Comparison of ENCODE assay signal across 8 cellular contexts in the genomic region with DNA sequence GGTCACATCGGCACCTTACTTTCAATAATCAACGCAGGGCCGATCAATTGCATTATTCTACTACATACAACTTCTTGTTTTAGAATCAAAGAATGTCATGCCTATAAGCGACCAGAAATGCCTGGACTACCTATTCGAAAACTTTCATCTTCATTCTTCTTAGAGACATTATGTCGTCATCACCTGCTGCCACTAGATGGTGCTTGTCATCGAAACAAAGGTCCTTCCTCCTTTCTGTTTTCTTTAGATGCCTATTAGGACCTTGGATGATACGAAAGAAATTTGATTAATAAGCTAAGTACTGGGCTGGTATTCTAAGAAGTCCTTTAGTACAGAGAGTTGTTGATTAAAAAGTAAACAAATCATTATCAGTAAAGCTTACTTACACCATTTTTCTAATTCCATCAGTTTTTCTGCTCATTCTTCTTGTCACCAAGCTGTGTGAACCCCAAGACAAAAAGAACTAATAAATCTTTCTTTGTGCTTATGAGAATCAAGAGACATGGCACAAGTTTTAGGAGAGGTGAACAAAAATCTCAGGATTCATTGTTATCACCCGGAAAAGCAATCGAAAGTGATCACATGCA.
DNase-seq lines count a peak whose midpoint lies in the region; ATAC-seq, FAIRE-seq and TF ChIP-seq lines count a peak whose summit lies in the region.

No MANE protein-coding gene starts in this region.

- no peaks in the 10 kb centered on the region for H3K4me1 ChIP-seq in IMR-90 (ENCODE audit: control insufficient read depth, insufficient read depth, low read length)

- no peak for ATAC-seq in activated T-cell treated with anti-CD3 and anti-CD28 coated beads, Interleukin-2, amount 50 U/mL, for 4 hours
- ATAC-seq in GM21619 (IDR thresholded peaks at IDR 0.05; ENCODE audit: unreplicated experiment), result peak; percentile 75
- ATAC-seq in IMR-90 (ENCODE audit: low read depth), result no peak
- peak; percentile 22 for ATAC-seq in left lobe of liver
- peak; percentile 29 for ATAC-seq in stimulated activated naive CD8-positive, alpha-beta T cell treated with anti-CD3 and anti-CD28 coated beads, Interleukin-15, amount 100 ng/mL, for 72 hours

- peak; percentile 66 for TF ChIP-seq CTCF in IMR-90 (conservative IDR thresholded peaks at IDR 0.05; ENCODE audit: low read depth, low read length)
- peak; percentile 75 for TF ChIP-seq CTCF in RWPE1 (conservative IDR thresholded peaks at IDR 0.05; ENCODE audit: low read depth)
- TF ChIP-seq CTCF in bronchial epithelial cell (IDR thresholded peaks at IDR 0.05; ENCODE audit: insufficient read depth, low read length, severe bottlenecking), result peak; percentile 66

- DNase-seq in activated T-cell treated with anti-CD3 and anti-CD28 coated beads, Interleukin-2, amount 50 U/mL, for 4 hours, result peak; percentile 23
- DNase-seq in activated T-cell treated with anti-CD3 and anti-CD28 coated beads for 4 hours (no peak), IMR-90 (peak; percentile 75), RWPE1 (ENCODE audit: low spot score) (peak; percentile 42), bronchial epithelial cell (ENCODE audit: low read depth) (peak; percentile 65), left lobe of liver (ENCODE audit: low spot score) (peak; percentile 56)
- DNase-seq in stimulated activated naive CD8-positive, alpha-beta T cell treated with anti-CD3 and anti-CD28 coated beads, Interleukin-15, amount 100 ng/mL, for 72 hours, result peak; percentile 10 to 29

- H3K23ac ChIP-seq in IMR-90 (ENCODE audit: low read depth, low read length), result no peak overlapping the region

- peak; percentile 70 for TF ChIP-seq RAD21 in IMR-90 (IDR thresholded peaks at IDR 0.05; ENCODE audit: low read length)

- peaks cover 3% of the 10 kb centered on the region; the same call in 1 of the 2 replicates for H4K20me1 ChIP-seq in IMR-90 (ENCODE audit: insufficient read depth, low read length)

- TF ChIP-seq POLR2A in IMR-90 (IDR thresholded peaks at IDR 0.05; ENCODE audit: low read depth, low read length), result no peak

- no peak for FAIRE-seq in bronchial epithelial cell (lab: Jason Lieb, UNC)

- H3K4ac ChIP-seq in IMR-90 (ENCODE audit: low read depth, low read length), result no peak overlapping the region

- 60% methylated on average over 3 of the region's 10 CpGs; no CpG with 5 or more reads in 1 of the 2 experiments for WGBS in IMR-90 (ENCODE audit: extremely low coverage in 2 of 2, insufficient read length in 1 of 2), 2 experiments

- H4K8ac ChIP-seq in IMR-90 (ENCODE audit: low read depth in 2 of 2, low read length in 2 of 2), result no peak overlapping the region

- H3K36me3 ChIP-seq in IMR-90 (ENCODE audit: control insufficient read depth, insufficient read depth, low read length) (no peaks in the 10 kb centered on the region; the same call in 1 of the 2 replicates), bronchial epithelial cell (ENCODE audit: control insufficient read depth, insufficient read depth, low read length) (no peaks in the 10 kb centered on the region)

- H4K91ac ChIP-seq in IMR-90 (ENCODE audit: insufficient read depth, low read depth, low read length), result no peak overlapping the region

- no peak overlapping the region for H2BK5ac ChIP-seq in IMR-90 (ENCODE audit: low read depth, low read length, poor library complexity, severe bottlenecking)

- peaks cover 34% of the 10 kb centered on the region for H3K27me3 Mint-ChIP-seq in activated T-cell treated with anti-CD3 and anti-CD28 coated beads, Interleukin-2, amount 50 U/mL, for 4 hours (ENCODE audit: low read depth)
- peaks cover 50% of the 10 kb centered on the region for H3K27me3 Mint-ChIP-seq in stimulated activated naive CD8-positive, alpha-beta T cell treated with anti-CD3 and anti-CD28 coated beads, Interleukin-15, amount 100 ng/mL, for 72 hours

- H3K9me3 Mint-ChIP-seq in activated T-cell treated with anti-CD3 and anti-CD28 coated beads, Interleukin-2, amount 50 U/mL, for 4 hours, result no peaks in the 10 kb centered on the region
- no peaks in the 10 kb centered on the region for H3K9me3 Mint-ChIP-seq in stimulated activated naive CD8-positive, alpha-beta T cell treated with anti-CD3 and anti-CD28 coated beads, Interleukin-15, amount 100 ng/mL, for 72 hours

- no peak overlapping the region for H2AK5ac ChIP-seq in IMR-90 (ENCODE audit: low read depth, low read length)

- H3K4me3 ChIP-seq in IMR-90 (ENCODE audit: insufficient read depth, low read depth, low read length) (no peak overlapping the region), bronchial epithelial cell (ENCODE audit: low read depth, low read length) (no peak overlapping the region)

- CTCF ChIA-PET in IMR-90 (lab: Yijun Ruan, JAX), result interaction anchor here (0.6 to 1.4 kb wide), 10 partner anchors 11 to 529 kb away, joined by 3 to 7 read pairs (median 3); no protein-coding TSS in a partner anchor
- CTCF ChIA-PET in RWPE1 (lab: Yijun Ruan, JAX), result interaction anchor here (0.6 to 1.2 kb wide), 7 partner anchors 8 to 768 kb away, joined by 3 to 4 read pairs (median 3); no protein-coding TSS in a partner anchor

- H2BK20ac ChIP-seq in IMR-90 (ENCODE audit: low read depth, low read length), result no peak overlapping the region

- no peaks in the 10 kb centered on the region for H3K36me3 Mint-ChIP-seq in activated T-cell treated with anti-CD3 and anti-CD28 coated beads, Interleukin-2, amount 50 U/mL, for 4 hours (ENCODE audit: insufficient read depth)

- in situ Hi-C loops in IMR-90 (cut with MboI; ENCODE audit: low sequenced_read_pairs), result loop anchor here (10.0 kb wide), 1 partner anchor 371 kb away; no protein-coding TSS in a partner anchor

- H3K4me2 ChIP-seq in IMR-90 (ENCODE audit: low read depth, low read length), result no peak overlapping the region; the same call in 1 of the 2 replicates

- peaks cover 26% of the 10 kb centered on the region for H3K4me1 Mint-ChIP-seq in activated T-cell treated with anti-CD3 and anti-CD28 coated beads, Interleukin-2, amount 50 U/mL, for 4 hours (ENCODE audit: low read depth)
- peaks cover 24% of the 10 kb centered on the region for H3K4me1 Mint-ChIP-seq in stimulated activated naive CD8-positive, alpha-beta T cell treated with anti-CD3 and anti-CD28 coated beads, Interleukin-15, amount 100 ng/mL, for 72 hours

- H4K5ac ChIP-seq in IMR-90 (ENCODE audit: low read depth, low read length), result no peak overlapping the region

- no peak overlapping the region for H3K27ac ChIP-seq in IMR-90 (ENCODE audit: insufficient read depth, low read length)
- no peak overlapping the region for H3K27ac ChIP-seq in RWPE1

- H3K14ac ChIP-seq in IMR-90 (replicated peaks; ENCODE audit: low read depth, low read length), result no peak overlapping the region

- H3K18ac ChIP-seq in IMR-90 (ENCODE audit: low read depth, low read length), result no peak overlapping the region

- H3K9ac ChIP-seq in IMR-90 (ENCODE audit: low read depth, low read length), result no peak overlapping the region

- no peak overlapping the region for H3K27ac Mint-ChIP-seq in stimulated activated naive CD8-positive, alpha-beta T cell treated with anti-CD3 and anti-CD28 coated beads, Interleukin-15, amount 100 ng/mL, for 72 hours

- intact Hi-C loops in IMR-90 (cut with micrococcal nuclease), result loop anchor here (1.0 to 10.0 kb wide), 3 partner anchors 189 to 532 kb away; partner anchors contain the start of gene DCK

- H3K56ac ChIP-seq in IMR-90 (ENCODE audit: extremely low read depth, insufficient read depth, low read length), result no peak overlapping the region

- peaks cover 4 to 15% of the 10 kb centered on the region in 2 experiments; a peak in 3 of 4 replicates for H3K79me1 ChIP-seq in IMR-90 (ENCODE audit: low read depth in 1 of 2, low read length in 2 of 2)

- BruUV-seq in IMR-90 (replicated peaks; lab: Mats Ljungman, UMichigan), result no TSS peak

- H3K27me3 ChIP-seq in IMR-90 (ENCODE audit: control insufficient read depth, insufficient read depth, low read length) (no peaks in the 10 kb centered on the region), bronchial epithelial cell (ENCODE audit: control insufficient read depth, insufficient read depth, low read length) (peaks cover 5% of the 10 kb centered on the region)

- H2AFZ ChIP-seq in IMR-90 (replicated peaks; ENCODE audit: low read length, poor library complexity), result no peak overlapping the region

- dilution Hi-C loops in IMR-90 (cut with HindIII; ENCODE audit: low sequenced_read_pairs, unreplicated experiment), result no loop called here

- H3K4me3 Mint-ChIP-seq in activated T-cell treated with anti-CD3 and anti-CD28 coated beads, Interleukin-2, amount 50 U/mL, for 4 hours, result no peak overlapping the region
- no peak overlapping the region for H3K4me3 Mint-ChIP-seq in stimulated activated naive CD8-positive, alpha-beta T cell treated with anti-CD3 and anti-CD28 coated beads, Interleukin-15, amount 100 ng/mL, for 72 hours

- no peak overlapping the region for H2BK15ac ChIP-seq in IMR-90 (ENCODE audit: low read depth, low read length)

- POLR2A ChIA-PET in IMR-90 (lab: Charles Lee; ENCODE audit: unreplicated experiment), result no interaction called here
- POLR2A ChIA-PET in RWPE1 (lab: Yijun Ruan, JAX; ENCODE audit: low non-redundant PET), result no interaction called here

- no peaks in the 10 kb centered on the region for H3K9me1 ChIP-seq in IMR-90 (ENCODE audit: insufficient read depth, low read length)

- H3K9me3 ChIP-seq in IMR-90 (ENCODE audit: control insufficient read depth, insufficient read depth, low read length), result no peaks in the 10 kb centered on the region

- H2AK9ac ChIP-seq in IMR-90 (replicated peaks; ENCODE audit: low read depth, low read length, poor library complexity), result no peak overlapping the region

- H2BK120ac ChIP-seq in IMR-90 (ENCODE audit: low read depth, low read length), result no peak overlapping the region

TF ChIP-seq in IMR-90, 13 proteins besides CTCF, POLR2A, EP300 and RAD21 (continues in another document):
- no peak for TF ChIP-seq RCOR1 (IDR thresholded peaks at IDR 0.05; ENCODE audit: insufficient replicate concordance, low read length)
- TF ChIP-seq BHLHE40 (IDR thresholded peaks at IDR 0.05; ENCODE audit: low read depth, low read length), result no peak
- no peak for TF ChIP-seq NFE2L2 (IDR thresholded peaks at IDR 0.05; ENCODE audit: low read depth, low read length)
- TF ChIP-seq, protein P1, sequence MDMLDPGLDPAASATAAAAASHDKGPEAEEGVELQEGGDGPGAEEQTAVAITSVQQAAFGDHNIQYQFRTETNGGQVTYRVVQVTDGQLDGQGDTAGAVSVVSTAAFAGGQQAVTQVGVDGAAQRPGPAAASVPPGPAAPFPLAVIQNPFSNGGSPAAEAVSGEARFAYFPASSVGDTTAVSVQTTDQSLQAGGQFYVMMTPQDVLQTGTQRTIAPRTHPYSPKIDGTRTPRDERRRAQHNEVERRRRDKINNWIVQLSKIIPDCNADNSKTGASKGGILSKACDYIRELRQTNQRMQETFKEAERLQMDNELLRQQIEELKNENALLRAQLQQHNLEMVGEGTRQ (IDR thresholded peaks at IDR 0.05; ENCODE audit: low read depth, low read length), result no peak

Comparison
In these comparisons a context has a peak if more than half of its experiments do, and no peak if none do; other contexts are left out.
1. ATAC-seq: peak in GM21619 (single experiment), left lobe of liver (single experiment) and stimulated activated naive CD8-positive, alpha-beta T cell treated with anti-CD3 and anti-CD28 coated beads, Interleukin-15, amount 100 ng/mL, for 72 hours (single experiment); none in activated T-cell treated with anti-CD3 and anti-CD28 coated beads, Interleukin-2, amount 50 U/mL, for 4 hours (0 of 2) and IMR-90 (single experiment).
2. Peak in every context shown above with its lines, with median percentiles within 50 percentile points of each other: CTCF ChIP-seq.